Comparison of ENCODE assay signal across 14 cellular contexts in genomic region chr6:47700051-47700450, GRCh38. TPM values are rescaled to one million over a fixed set of nuclear protein-coding genes. Genes with fewer than 3 reads are reported as not detected.
DNase-seq lines count a peak whose midpoint lies in the region; ATAC-seq and TF ChIP-seq lines count a peak whose summit lies in the region.
"Had no signal": no experiment of that assay in that cellular context is flagged by ENCODE, and none has a peak within 500 bp of the region (broad histone marks: within the 10 kb centered on the region; RNA-seq: fewer than 3 reads in every experiment).

No MANE protein-coding gene starts in this region.

- H3K9ac ChIP-seq in adipocyte (ENCODE audit: low read length), result no peak overlapping the region

- DNase-seq in right cardiac atrium (no peak), right atrium auricular region (ENCODE audit: low spot score) (no peak), adipocyte (ENCODE audit: low read depth) (peak; percentile 45), islet precursor cell (peak; percentile 93), amniotic stem cell (lab: John Stamatoyannopoulos, UW) (no peak), CD1c-positive myeloid dendritic cell (ENCODE audit: extremely low spot score) (no peak), DMS79 treated with DMSO at 0.1 percent for 48 hours (lab: John Stamatoyannopoulos, UW) (no peak)
- DNase-seq: activated gamma-delta T cell treated with Interleukin-2 at 50 U/mL for 16 hours; dorsolateral prefrontal cortex; NCI-H187; stimulated activated naive CD4-positive, alpha-beta T cell had no signal

- H3K36me3 ChIP-seq in right atrium auricular region (no peaks in the 10 kb centered on the region), adipocyte (ENCODE audit: control insufficient read depth, insufficient read depth, low read length, severe bottlenecking) (no peaks in the 10 kb centered on the region)

- no peak overlapping the region for H3K27ac ChIP-seq in right cardiac atrium (ENCODE audit: low read length)
- H3K27ac ChIP-seq in right atrium auricular region, result no peak overlapping the region
- H3K27ac ChIP-seq: dorsolateral prefrontal cortex had no signal

- peaks cover 3% of the 10 kb centered on the region for H3K4me1 ChIP-seq in right cardiac atrium (ENCODE audit: control insufficient read depth, insufficient read depth, low read length)
- peaks cover 0 to 7% of the 10 kb centered on the region in 2 donors for H3K4me1 ChIP-seq in right atrium auricular region
- peaks cover 9% of the 10 kb centered on the region for H3K4me1 ChIP-seq in adipocyte (ENCODE audit: control insufficient read depth, insufficient read depth, low read length)

- 68% methylated on average over 5 of the region's 5 CpGs for WGBS in right cardiac atrium

- no peaks in the 10 kb centered on the region for H3K27me3 ChIP-seq in right cardiac atrium (ENCODE audit: control insufficient read depth, insufficient read depth)
- no peaks in the 10 kb centered on the region for H3K27me3 ChIP-seq in right atrium auricular region
- H3K27me3 ChIP-seq in adipocyte (replicated peaks; ENCODE audit: control insufficient read depth, insufficient read depth, low read length), result no peaks in the 10 kb centered on the region
- H3K27me3 ChIP-seq: dorsolateral prefrontal cortex had no signal

- H3K4me3 ChIP-seq in right cardiac atrium (ENCODE audit: low read length) (no peak overlapping the region), right atrium auricular region (no peak overlapping the region), adipocyte (ENCODE audit: low read length) (no peak overlapping the region)
- H3K4me3 ChIP-seq: dorsolateral prefrontal cortex had no signal

- no peaks in the 10 kb centered on the region for H3K9me3 ChIP-seq in right cardiac atrium (ENCODE audit: control insufficient read depth, low read length)
- H3K9me3 ChIP-seq in right atrium auricular region, result no peaks in the 10 kb centered on the region
- no peaks in the 10 kb centered on the region for H3K9me3 ChIP-seq in adipocyte (ENCODE audit: control insufficient read depth, low read length)

- no peak for TF ChIP-seq CTCF in right atrium auricular region (IDR thresholded peaks at IDR 0.05)

- intact Hi-C loops in right cardiac atrium (cut with DNase I), result no loop called here

- peak; percentile 24 to 75 for ATAC-seq in right cardiac atrium
- ATAC-seq in HG02884 (IDR thresholded peaks at IDR 0.05; ENCODE audit: unreplicated experiment), result no peak

RNA-seq across cellular contexts. Expression of gene ADGRF4, which starts 1.7 kb away (rescaled TPM):
- total RNA-seq in right cardiac atrium (under 1 TPM; 0.09 to 0.91 (median 0.54) TPM), right atrium auricular region (under 1 TPM in 1 of 2 donors, not detected in 1; 0.86 TPM)
- polyA plus RNA-seq in right cardiac atrium, result 0.09 TPM
- total RNA-seq: neural crest cell had no signal
- polyA plus RNA-seq: AG04450 had no signal

Comparison
In these comparisons a context has a peak if more than half of its experiments do, and no peak if none do; other contexts are left out.
1. DNase-seq: peak in adipocyte (single experiment) and islet precursor cell (single experiment); none in right cardiac atrium (0 of 3), right atrium auricular region (single experiment), amniotic stem cell (single experiment), CD1c-positive myeloid dendritic cell (single experiment) and DMS79 treated with DMSO at 0.1 percent for 48 hours (single experiment).